ENCODE assay signal across 15 cellular contexts in genomic region chr7:74364061-74364460, GRCh38.
A peak's percentile ranks its signal among the peaks of the same experiment; 100 is the strongest.
DNase-seq lines count a peak whose midpoint lies in the region; ATAC-seq and TF ChIP-seq lines count a peak whose summit lies in the region.
"Had no signal": no experiment of that assay in that cellular context is flagged by ENCODE, and none has a peak within 500 bp of the region (broad histone marks: within the 10 kb centered on the region; RNA-seq: fewer than 3 reads in every experiment).

No MANE protein-coding gene starts in this region.

- H2BK120ac ChIP-seq in neuronal stem cell (ENCODE audit: low read depth, low read length) = no peak overlapping the region

- no peak overlapping the region for H3K4me2 ChIP-seq in neuronal stem cell (ENCODE audit: insufficient read depth, low read length, poor library complexity, severe bottlenecking)

- H3K23ac ChIP-seq in neuronal stem cell (ENCODE audit: low read depth, low read length, poor library complexity) = peak overlapping the region; percentile 5

- H3K4ac ChIP-seq in neuronal stem cell (ENCODE audit: low read length) = no peak overlapping the region

- H4K91ac ChIP-seq in neuronal stem cell (ENCODE audit: low read depth, low read length, poor library complexity) = no peak overlapping the region

- H3K14ac ChIP-seq in neuronal stem cell (ENCODE audit: low read length) = no peak overlapping the region

- no peak overlapping the region for H2BK15ac ChIP-seq in neuronal stem cell (ENCODE audit: low read length)

- peak; percentile 23 for TF ChIP-seq CTCF in NB4 (IDR thresholded peaks at IDR 0.05; ENCODE audit: low read depth, low read length)

- no peaks in the 10 kb centered on the region for H3K27me3 ChIP-seq in neuronal stem cell (ENCODE audit: control insufficient read depth in 3 of 3, insufficient read depth in 3 of 3, low read depth in 1 of 3, low read length in 3 of 3)
- H3K27me3 ChIP-seq: upper lobe of left lung had no signal

- DNase-seq in DMS53 (lab: John Stamatoyannopoulos, UW) = peak; percentile 70
- DNase-seq in DMS53 treated with DMSO at 0.1 percent for 48 hours (lab: John Stamatoyannopoulos, UW; ENCODE audit: unreplicated experiment) = no peak
- peak; percentile 36 for DNase-seq in NB4 (ENCODE audit: low read depth)
- DNase-seq in dermis blood vessel endothelial cell = peak; percentile 35
- DNase-seq in neuronal stem cell (ENCODE audit: low spot score) = no peak
- no peak for DNase-seq in NCI-H524 treated with DMSO at 0.1 percent for 48 hours (lab: John Stamatoyannopoulos, UW)
- DNase-seq in NCI-H1048 (lab: John Stamatoyannopoulos, UW) = no peak
- DNase-seq: activated CD4-positive, alpha-beta T cell treated with anti-CD3 and anti-CD28 coated beads for 1 hour; DMS79; NCI-H748 treated with DMSO at 0.1 percent for 48 hours; SW 1271; upper lobe of left lung had no signal

- H3K9ac ChIP-seq in neuronal stem cell (ENCODE audit: low read depth, low read length, poor library complexity) = no peak overlapping the region

- H2AK5ac ChIP-seq in neuronal stem cell (ENCODE audit: low read depth, low read length) = no peak overlapping the region

- H2BK5ac ChIP-seq in neuronal stem cell (ENCODE audit: low read length) = no peak overlapping the region

- peaks cover 3% of the 10 kb centered on the region for H3K79me1 ChIP-seq in neuronal stem cell (ENCODE audit: low read depth, low read length)

- no peak overlapping the region for H2AFZ ChIP-seq in neuronal stem cell (ENCODE audit: low read length)

- H2BK12ac ChIP-seq in neuronal stem cell (ENCODE audit: low read length) = no peak overlapping the region

- H4K8ac ChIP-seq in neuronal stem cell (ENCODE audit: low read depth, low read length) = no peak overlapping the region

- H3K27ac ChIP-seq in neuronal stem cell (replicated peaks; ENCODE audit: low read length) = no peak overlapping the region
- H3K27ac ChIP-seq: upper lobe of left lung had no signal

- no CpG with 5 or more reads among the region's 7 CpGs for WGBS in neuronal stem cell (ENCODE audit: extremely low coverage in 2 of 2, insufficient read length in 2 of 2, insufficient replicate concordance in 1 of 2), 2 donors

- no peak for TF ChIP-seq POLR2A in NB4 (IDR thresholded peaks at IDR 0.05; ENCODE audit: extremely low read depth, insufficient read length)

- ATAC-seq in HG03039 (IDR thresholded peaks at IDR 0.05; ENCODE audit: unreplicated experiment) = no peak
- ATAC-seq: esophagus mucosa; natural killer cell treated with Interleukin-12 subunit alpha and Interleukin-12 subunit beta and Interleukin-15 and Interleukin-18, amount 100 ng/mL, for 72 hours had no signal

- peaks cover 20 to 71% of the 10 kb centered on the region in 2 donors for H3K36me3 ChIP-seq in neuronal stem cell (replicated peaks in 1 of 2; ENCODE audit: control insufficient read depth in 2 of 2, insufficient read depth in 2 of 2, low read length in 2 of 2)

- H3K4me3 ChIP-seq in NB4 (ENCODE audit: low read depth, low read length) = no peak overlapping the region
- no peak overlapping the region for H3K4me3 ChIP-seq in neuronal stem cell (ENCODE audit: low read length in 2 of 2)
- H3K4me3 ChIP-seq: upper lobe of left lung had no signal

- no peaks in the 10 kb centered on the region for H3K9me3 ChIP-seq in neuronal stem cell (replicated peaks in 1 of 2; ENCODE audit: control insufficient read depth in 2 of 2, insufficient read depth in 1 of 2, low read depth in 1 of 2, low read length in 2 of 2)
- H3K9me3 ChIP-seq: upper lobe of left lung had no signal

- H3K18ac ChIP-seq in neuronal stem cell (ENCODE audit: low read length) = no peak overlapping the region

- peaks cover 3% of the 10 kb centered on the region in 2 donors for H3K4me1 ChIP-seq in neuronal stem cell (ENCODE audit: control insufficient read depth in 2 of 2, insufficient read depth in 1 of 2, low read depth in 1 of 2, low read length in 2 of 2)
- H3K4me1 ChIP-seq: upper lobe of left lung had no signal

Comparison
In these comparisons a context has a peak if more than half of its experiments do, and no peak if none do; other contexts are left out.
1. DNase-seq: peak in DMS53 (single experiment), NB4 (single experiment) and dermis blood vessel endothelial cell (single experiment); none in DMS53 treated with DMSO at 0.1 percent for 48 hours (single experiment), neuronal stem cell (single experiment), NCI-H524 treated with DMSO at 0.1 percent for 48 hours (single experiment) and NCI-H1048 (single experiment).